Comparison of ENCODE assay signal across 27 cellular contexts in the genomic region with DNA sequence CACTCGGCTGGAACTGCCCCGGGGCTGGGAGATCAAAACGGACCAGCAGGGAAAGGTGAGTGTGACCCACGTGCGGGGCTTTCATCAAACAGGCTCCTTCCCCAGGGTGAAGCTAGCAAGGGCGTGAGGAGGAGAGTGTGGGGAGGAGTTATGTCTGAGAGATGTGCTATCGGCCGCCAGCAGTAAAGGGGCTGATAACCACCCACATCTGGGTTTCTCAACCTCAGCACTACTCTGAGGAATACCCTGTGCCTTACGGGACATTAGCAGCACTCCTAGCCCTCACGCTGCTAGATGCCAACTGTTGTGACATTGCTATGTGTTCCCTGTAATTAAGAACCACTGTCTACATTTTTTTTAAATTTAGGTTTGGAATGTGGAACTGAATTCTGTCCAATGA.
"Had no signal": no experiment of that assay in that cellular context is flagged by ENCODE, and none has a peak within 500 bp of the region (broad histone marks: within the 10 kb centered on the region; RNA-seq: fewer than 3 reads in every experiment).

No MANE protein-coding gene starts in this region.

- H3K9me3 Mint-ChIP-seq: activated CD4-positive, alpha-beta T cell treated with anti-CD3 and anti-CD28 coated beads, Interleukin-2, amount 10 ng/mL, durations not matched to agents 7 days and 5 days; activated CD8-positive, alpha-beta T cell treated with anti-CD3 and anti-CD28 coated beads for 36 hours; activated naive CD4-positive, alpha-beta T cell treated with anti-CD3 and anti-CD28 coated beads, Interleukin-2, amount 50 U/mL, for 24 hours; activated T-helper 1 cell treated with anti-CD3 and anti-CD28 coated beads, Interleukin-12 subunit alpha, Interleukin-12 subunit beta, Interleukin-2, Interleukin-4 antibody, amounts not matched to agents 30 ng/mL and 10 ng/mL and 1 ng/mL, durations not matched to agents 14 hours and 24 hours and 36 hours; brain; dendritic cell treated with granulocyte-macrophage colony-stimulating factor and Interleukin-4, amounts not matched to agents 40 ng/mL and 50 ng/mL, for 4 days; naive B cell; stimulated activated naive B cell treated with anti-CD40 and anti-IgM and Interleukin-4, amounts not matched to agents 10 μg/mL and 1 μg/mL and 100 μg/mL, for 72 hours; T-helper 2 cell treated with Interferon-gamma antibody and Interleukin-4, amounts not matched to agents 5 μg/mL and 100 μg/mL, for 36 hours had no signal

- H3K4me1 ChIP-seq: transverse colon, uterus had no signal

- H3K9me3 ChIP-seq: gastrocnemius medialis, transverse colon, uterus had no signal

- ATAC-seq: activated CD8-positive, alpha-beta memory T cell treated with anti-CD3 and anti-CD28 coated beads, Interleukin-2, amount 10 ng/mL, durations not matched to agents 7 days and 5 days; activated CD8-positive, alpha-beta T cell treated with anti-CD3 and anti-CD28 coated beads for 36 hours; gastrocnemius medialis; sciatic nerve; stimulated activated naive B cell treated with anti-CD40 and anti-IgM and Interleukin-4, amounts not matched to agents 10 μg/mL and 1 μg/mL and 100 μg/mL, for 72 hours had no signal

- DNase-seq: activated CD4-positive, alpha-beta T cell treated with anti-CD3 and anti-CD28 coated beads, Interleukin-2, amount 10 ng/mL, durations not matched to agents 7 days and 5 days; activated CD4-positive, CD25-positive, alpha-beta regulatory T cell treated with anti-CD3 and anti-CD28 coated beads, Interleukin-2, amount 50 U/mL, for 72 hours; activated CD8-positive, alpha-beta memory T cell treated with anti-CD3 and anti-CD28 coated beads, Interleukin-2, amount 10 ng/mL, durations not matched to agents 7 days and 5 days; activated CD8-positive, alpha-beta T cell treated with anti-CD3 and anti-CD28 coated beads for 36 hours; activated gamma-delta T cell; activated T-cell treated with anti-CD3 and anti-CD28 coated beads for 4 hours; aorta; caudate nucleus; effector CD4-positive, alpha-beta T cell; gastrocnemius medialis; hypothalamus; mesenchymal stem cell; naive B cell; nucleus accumbens; stimulated activated CD4-positive, alpha-beta T cell treated with anti-CD3 and anti-CD28 coated beads, Interleukin-15, amount 100 ng/mL, for 24 hours; stimulated activated CD8-positive, alpha-beta memory T cell treated with anti-CD3 and anti-CD28 coated beads, Interleukin-4, amount 100 ng/mL, for 48 hours; stimulated activated naive B cell treated with anti-CD40 and anti-IgM and Interleukin-4, amounts not matched to agents 10 μg/mL and 1 μg/mL and 100 μg/mL, for 72 hours; transverse colon; uterus; WERI-Rb-1 had no signal

- H3K4me1 Mint-ChIP-seq: activated CD4-positive, alpha-beta T cell treated with anti-CD3 and anti-CD28 coated beads, Interleukin-2, amount 10 ng/mL, durations not matched to agents 7 days and 5 days; naive B cell; stimulated activated naive B cell treated with anti-CD40 and anti-IgM and Interleukin-4, amounts not matched to agents 10 μg/mL and 1 μg/mL and 100 μg/mL, for 72 hours had no signal

- H3K27ac ChIP-seq: gastrocnemius medialis, transverse colon, uterus, WERI-Rb-1 had no signal

- H3K27me3 ChIP-seq: gastrocnemius medialis, transverse colon, uterus had no signal

- H3K36me3 ChIP-seq: gastrocnemius medialis, transverse colon, uterus, WERI-Rb-1 had no signal

- H3K4me3 Mint-ChIP-seq: activated CD4-positive, alpha-beta T cell treated with anti-CD3 and anti-CD28 coated beads, Interleukin-2, amount 10 ng/mL, durations not matched to agents 7 days and 5 days; activated CD8-positive, alpha-beta memory T cell treated with anti-CD3 and anti-CD28 coated beads, Interleukin-2, amount 10 ng/mL, durations not matched to agents 7 days and 5 days; activated CD8-positive, alpha-beta T cell treated with anti-CD3 and anti-CD28 coated beads for 36 hours; activated naive CD4-positive, alpha-beta T cell treated with anti-CD3 and anti-CD28 coated beads, Interleukin-2, amount 50 U/mL, for 24 hours; activated T-helper 1 cell treated with anti-CD3 and anti-CD28 coated beads, Interleukin-12 subunit alpha, Interleukin-12 subunit beta, Interleukin-2, Interleukin-4 antibody, amounts not matched to agents 30 ng/mL and 10 ng/mL and 1 ng/mL, durations not matched to agents 14 hours and 24 hours and 36 hours; brain; dendritic cell treated with granulocyte-macrophage colony-stimulating factor and Interleukin-4, amounts not matched to agents 40 ng/mL and 50 ng/mL, for 4 days; naive B cell; stimulated activated naive B cell treated with anti-CD40 and anti-IgM and Interleukin-4, amounts not matched to agents 10 μg/mL and 1 μg/mL and 100 μg/mL, for 72 hours; T-helper 2 cell treated with Interferon-gamma antibody and Interleukin-4, amounts not matched to agents 5 μg/mL and 100 μg/mL, for 36 hours had no signal

- H3K4me2 ChIP-seq: smooth muscle cell had no signal

- H3K27ac Mint-ChIP-seq: activated CD4-positive, alpha-beta T cell treated with anti-CD3 and anti-CD28 coated beads, Interleukin-2, amount 10 ng/mL, durations not matched to agents 7 days and 5 days; activated CD8-positive, alpha-beta memory T cell treated with anti-CD3 and anti-CD28 coated beads, Interleukin-2, amount 10 ng/mL, durations not matched to agents 7 days and 5 days; activated CD8-positive, alpha-beta T cell treated with anti-CD3 and anti-CD28 coated beads for 36 hours; activated naive CD4-positive, alpha-beta T cell treated with anti-CD3 and anti-CD28 coated beads, Interleukin-2, amount 50 U/mL, for 24 hours; activated T-helper 1 cell treated with anti-CD3 and anti-CD28 coated beads, Interleukin-12 subunit alpha, Interleukin-12 subunit beta, Interleukin-2, Interleukin-4 antibody, amounts not matched to agents 30 ng/mL and 10 ng/mL and 1 ng/mL, durations not matched to agents 14 hours and 24 hours and 36 hours; brain; dendritic cell treated with granulocyte-macrophage colony-stimulating factor and Interleukin-4, amounts not matched to agents 40 ng/mL and 50 ng/mL, for 4 days; stimulated activated naive B cell treated with anti-CD40 and anti-IgM and Interleukin-4, amounts not matched to agents 10 μg/mL and 1 μg/mL and 100 μg/mL, for 72 hours; T-helper 2 cell treated with Interferon-gamma antibody and Interleukin-4, amounts not matched to agents 5 μg/mL and 100 μg/mL, for 36 hours had no signal

- H3K4me3 ChIP-seq: gastrocnemius medialis, smooth muscle cell, transverse colon, uterus had no signal

- H3K36me3 Mint-ChIP-seq: activated CD8-positive, alpha-beta memory T cell treated with anti-CD3 and anti-CD28 coated beads, Interleukin-2, amount 10 ng/mL, durations not matched to agents 7 days and 5 days; activated naive CD4-positive, alpha-beta T cell treated with anti-CD3 and anti-CD28 coated beads, Interleukin-2, amount 50 U/mL, for 24 hours; stimulated activated naive B cell treated with anti-CD40 and anti-IgM and Interleukin-4, amounts not matched to agents 10 μg/mL and 1 μg/mL and 100 μg/mL, for 72 hours had no signal

- H3K27me3 Mint-ChIP-seq: activated naive CD4-positive, alpha-beta T cell treated with anti-CD3 and anti-CD28 coated beads, Interleukin-2, amount 50 U/mL, for 24 hours had no signal
